Comparison of ENCODE assay signal across 25 cellular contexts in the genomic region with DNA sequence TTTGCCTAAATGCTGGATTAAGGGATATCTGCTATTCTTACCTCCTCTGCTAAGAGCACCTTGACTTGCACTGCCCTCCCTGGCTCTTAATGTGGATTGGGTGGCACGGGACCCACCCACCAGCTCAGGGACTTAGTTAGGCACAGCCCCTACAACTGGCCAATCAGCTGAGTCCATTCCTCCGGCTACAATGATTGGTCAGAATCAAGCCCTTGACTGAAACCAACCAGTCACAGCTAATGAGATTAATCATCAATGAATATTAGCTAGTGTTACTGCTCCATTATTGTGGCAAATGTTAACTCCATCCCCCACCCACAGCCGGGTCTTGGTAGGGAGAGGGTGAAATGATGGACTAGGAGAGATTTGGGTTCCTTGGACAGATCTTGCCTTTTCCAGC.
A peak's percentile ranks its signal among the peaks of the same experiment; 100 is the strongest.
DNase-seq lines count a peak whose midpoint lies in the region; FAIRE-seq and TF ChIP-seq lines count a peak whose summit lies in the region.
"Had no signal": no experiment of that assay in that cellular context is flagged by ENCODE, and none has a peak within 500 bp of the region (broad histone marks: within the 10 kb centered on the region; RNA-seq: fewer than 3 reads in every experiment).

No MANE protein-coding gene starts in this region.

- H3K27ac ChIP-seq in breast epithelium (peak overlapping the region in 1 of 2 donors; percentile 16), astrocyte (ENCODE audit: low read depth, low read length) (peak overlapping the region; percentile 79)

- BruUV-seq in MCF 10A (replicated peaks; lab: Mats Ljungman, UMichigan), result no TSS peak

- intact Hi-C loops in MCF 10A (cut with micrococcal nuclease), result no loop called here
- intact Hi-C loops in breast epithelium (cut with DNase I; ENCODE audit: low total_unique reads), result no loop called here

- no peak for TF ChIP-seq POLR2A in breast epithelium (IDR thresholded peaks at IDR 0.05)

- POLR2A ChIA-PET in MCF 10A (lab: Yijun Ruan, JAX), result interaction anchor here (0.6 to 6.0 kb wide), 14 partner anchors 9 to 800 kb away, joined by 3 to 63 read pairs (median 4); no protein-coding TSS in a partner anchor

- no peak overlapping the region for H2AFZ ChIP-seq in astrocyte (ENCODE audit: low read depth, low read length)

- H3K4me3 Mint-ChIP-seq in MCF 10A (ENCODE audit: unreplicated experiment) (peak overlapping the region; percentile 57), astrocyte (ENCODE audit: unreplicated experiment) (no peak overlapping the region)
- H3K4me3 Mint-ChIP-seq: activated T-helper 17 cell treated with anti-CD3 and anti-CD28 coated beads, Interleukin-2, amount 50 U/mL, for 72 hours; CD8-positive, alpha-beta T cell; IgD-negative memory B cell; naive thymus-derived CD4-positive, alpha-beta T cell had no signal

- H3K36me3 Mint-ChIP-seq in MCF 10A (ENCODE audit: insufficient read depth, unreplicated experiment) (peaks cover 4% of the 10 kb centered on the region), astrocyte (ENCODE audit: low read depth, unreplicated experiment) (no peaks in the 10 kb centered on the region)
- H3K36me3 Mint-ChIP-seq: activated naive CD4-positive, alpha-beta T cell treated with anti-CD3 and anti-CD28 coated beads, Interleukin-2, amount 50 U/mL, for 72 hours; CD8-positive, alpha-beta T cell; IgD-negative memory B cell; naive thymus-derived CD4-positive, alpha-beta T cell had no signal

- peak overlapping the region; percentile 74 for H3K4me2 ChIP-seq in astrocyte (ENCODE audit: low read length)

- no peaks in the 10 kb centered on the region for H3K27me3 Mint-ChIP-seq in MCF 10A (ENCODE audit: insufficient read depth, unreplicated experiment)
- H3K27me3 Mint-ChIP-seq in astrocyte (ENCODE audit: low read depth, unreplicated experiment), result no peaks in the 10 kb centered on the region
- H3K27me3 Mint-ChIP-seq: activated T-helper 17 cell treated with anti-CD3 and anti-CD28 coated beads, Interleukin-2, amount 50 U/mL, for 72 hours; naive thymus-derived CD4-positive, alpha-beta T cell had no signal

- H3K4me1 ChIP-seq in breast epithelium (peaks cover 0 to 10% of the 10 kb centered on the region in 2 donors), astrocyte (ENCODE audit: insufficient read depth, low read length) (peaks cover 37% of the 10 kb centered on the region)

- no peak overlapping the region for H3K9ac ChIP-seq in astrocyte (ENCODE audit: low read length)

- no peaks in the 10 kb centered on the region for H4K20me1 ChIP-seq in astrocyte (ENCODE audit: insufficient read depth, low read length)

- peaks cover 47% of the 10 kb centered on the region for H3K4me1 Mint-ChIP-seq in MCF 10A (ENCODE audit: insufficient read depth, unreplicated experiment)
- H3K4me1 Mint-ChIP-seq in astrocyte (ENCODE audit: low read depth, unreplicated experiment), result peaks cover 29% of the 10 kb centered on the region
- H3K4me1 Mint-ChIP-seq: activated T-helper 17 cell treated with anti-CD3 and anti-CD28 coated beads, Interleukin-2, amount 50 U/mL, for 72 hours; naive thymus-derived CD4-positive, alpha-beta T cell had no signal

- TF ChIP-seq CTCF in MCF 10A (IDR thresholded peaks at IDR 0.05; ENCODE audit: unreplicated experiment) (no peak), breast epithelium (IDR thresholded peaks at IDR 0.05) (no peak), astrocyte (IDR thresholded peaks at IDR 0.05; ENCODE audit: insufficient read depth, low read depth, low read length) (no peak)

- peaks cover 5% of the 10 kb centered on the region for H3K9me3 Mint-ChIP-seq in MCF 10A (ENCODE audit: unreplicated experiment)
- no peaks in the 10 kb centered on the region for H3K9me3 Mint-ChIP-seq in astrocyte (ENCODE audit: unreplicated experiment)
- H3K9me3 Mint-ChIP-seq: activated naive CD4-positive, alpha-beta T cell treated with anti-CD3 and anti-CD28 coated beads, Interleukin-2, amount 50 U/mL, for 72 hours; activated T-helper 17 cell treated with anti-CD3 and anti-CD28 coated beads, Interleukin-2, amount 50 U/mL, for 72 hours; CD8-positive, alpha-beta T cell had no signal

- H3K27me3 ChIP-seq in breast epithelium (no peaks in the 10 kb centered on the region), astrocyte (ENCODE audit: insufficient read depth, low read length) (no peaks in the 10 kb centered on the region)

- no peak for DNase-seq in MCF 10A (ENCODE audit: unreplicated experiment)
- no peak for DNase-seq in breast epithelium (ENCODE audit: low spot score in 2 of 2)
- DNase-seq in astrocyte (ENCODE audit: low read depth), result no peak
- DNase-seq in iPS-NIHi7 (ENCODE audit: extremely low spot score), result peak; percentile 36
- DNase-seq in urothelium cell line (ENCODE audit: low spot score), result peak; percentile 90
- no peak for DNase-seq in HCEC 1CT
- no peak for DNase-seq in H4 (ENCODE audit: low spot score)
- DNase-seq in activated CD4-positive, alpha-beta T cell treated with anti-CD3 and anti-CD28 coated beads, Interleukin-2, amount 50 U/mL, for 1 hour, result no peak
- DNase-seq: 8988T; activated CD8-positive, alpha-beta memory T cell treated with anti-CD3 and anti-CD28 coated beads, Interleukin-2, amount 50 U/mL, for 4 hours; AML-193; CD8-positive, alpha-beta T cell; central memory CD4-positive, alpha-beta T cell; dermis blood vessel endothelial cell; MM.1S; naive thymus-derived CD4-positive, alpha-beta T cell; NCI-H1436; NCI-H510A treated with DMSO at 0.1 percent for 48 hours; retina; substantia nigra; T-helper 9 cell had no signal

- H3K27ac Mint-ChIP-seq in MCF 10A (ENCODE audit: low read depth, unreplicated experiment) (peak overlapping the region; percentile 94), astrocyte (ENCODE audit: unreplicated experiment) (peak overlapping the region; percentile 54)
- H3K27ac Mint-ChIP-seq: activated naive CD4-positive, alpha-beta T cell treated with anti-CD3 and anti-CD28 coated beads, Interleukin-2, amount 50 U/mL, for 72 hours; activated T-helper 17 cell treated with anti-CD3 and anti-CD28 coated beads, Interleukin-2, amount 50 U/mL, for 72 hours; CD8-positive, alpha-beta T cell; IgD-negative memory B cell; naive thymus-derived CD4-positive, alpha-beta T cell had no signal

- CTCF ChIA-PET in MCF 10A (lab: Yijun Ruan, JAX), result interaction anchor here (0.6 to 4.0 kb wide), 5 partner anchors 16 to 308 kb away, joined by 3 to 16 read pairs (median 7); no protein-coding TSS in a partner anchor

- H3K79me2 ChIP-seq in astrocyte (ENCODE audit: insufficient read depth, low read length), result no peaks in the 10 kb centered on the region

- H3K36me3 ChIP-seq in breast epithelium, result no peaks in the 10 kb centered on the region
- no peaks in the 10 kb centered on the region for H3K36me3 ChIP-seq in astrocyte (ENCODE audit: insufficient read depth, low read length)

- H3K4me3 ChIP-seq in breast epithelium, result no peak overlapping the region
- no peak overlapping the region for H3K4me3 ChIP-seq in astrocyte (ENCODE audit: insufficient read depth, low read depth, low read length)

- no peaks in the 10 kb centered on the region for H3K9me3 ChIP-seq in breast epithelium
- no peaks in the 10 kb centered on the region for H3K9me3 ChIP-seq in astrocyte (ENCODE audit: insufficient read depth, low read depth, low read length)

- FAIRE-seq in astrocyte (lab: Jason Lieb, UNC) (no peak), urothelium cell line (lab: Jason Lieb, UNC) (peak; percentile 100)
- FAIRE-seq: G401.6 had no signal

Comparison
In these comparisons a context has a peak if more than half of its experiments do, and no peak if none do; other contexts are left out.
1. DNase-seq: peak in iPS-NIHi7 (single experiment) and urothelium cell line (single experiment); none in MCF 10A (single experiment), breast epithelium (0 of 2), astrocyte (single experiment), HCEC 1CT (single experiment), H4 (single experiment) and activated CD4-positive, alpha-beta T cell treated with anti-CD3 and anti-CD28 coated beads, Interleukin-2, amount 50 U/mL, for 1 hour (single experiment).